17 cellular contexts compared by ENCODE assay signal in the genomic region with DNA sequence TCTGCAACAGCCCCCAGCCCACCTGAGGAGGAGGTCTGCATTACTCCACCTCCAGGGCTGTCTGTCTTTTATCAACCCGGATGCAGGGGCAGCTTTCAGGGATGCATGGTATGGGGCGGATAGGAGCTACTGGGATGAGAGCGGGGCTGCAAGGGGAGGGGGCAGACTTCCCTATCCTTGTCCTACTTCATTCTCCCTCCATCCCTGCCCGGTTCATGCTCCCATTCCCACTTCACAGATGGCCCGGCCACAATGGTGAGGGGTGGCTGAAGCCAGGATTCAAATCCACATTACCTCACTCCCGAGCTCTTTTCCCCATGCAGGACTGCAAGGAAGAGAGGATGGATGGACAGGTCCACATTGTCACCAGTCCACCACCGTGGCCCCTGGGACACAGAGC. TPM values are rescaled to one million over a fixed set of nuclear protein-coding genes. Genes with fewer than 3 reads are reported as not detected.
DNase-seq lines count a peak whose midpoint lies in the region; ATAC-seq and TF ChIP-seq lines count a peak whose summit lies in the region.
"Had no signal": no experiment of that assay in that cellular context is flagged by ENCODE, and none has a peak within 500 bp of the region (broad histone marks: within the 10 kb centered on the region; RNA-seq: fewer than 3 reads in every experiment).

No MANE protein-coding gene starts in this region.

- no peak overlapping the region for H3K4me3 Mint-ChIP-seq in activated CD4-positive, alpha-beta T cell treated with anti-CD3 and anti-CD28 coated beads, Interleukin-2, amount 10 ng/mL, durations not matched to agents 24 days and 14 days
- H3K4me3 Mint-ChIP-seq in chondrocyte (ENCODE audit: unreplicated experiment), result no peak overlapping the region

- no peak overlapping the region for H3K27ac Mint-ChIP-seq in activated CD4-positive, alpha-beta T cell treated with anti-CD3 and anti-CD28 coated beads, Interleukin-2, amount 10 ng/mL, durations not matched to agents 24 days and 14 days
- H3K27ac Mint-ChIP-seq in chondrocyte (ENCODE audit: unreplicated experiment), result no peak overlapping the region

- peaks cover 6% of the 10 kb centered on the region for H3K9me3 Mint-ChIP-seq in activated CD4-positive, alpha-beta T cell treated with anti-CD3 and anti-CD28 coated beads, Interleukin-2, amount 10 ng/mL, durations not matched to agents 24 days and 14 days
- peaks cover 29% of the 10 kb centered on the region for H3K9me3 Mint-ChIP-seq in chondrocyte (ENCODE audit: low read depth)

- H3K4me1 Mint-ChIP-seq in activated CD4-positive, alpha-beta T cell treated with anti-CD3 and anti-CD28 coated beads, Interleukin-2, amount 10 ng/mL, durations not matched to agents 24 days and 14 days, result no peaks in the 10 kb centered on the region
- H3K4me1 Mint-ChIP-seq in chondrocyte (ENCODE audit: low read depth), result no peaks in the 10 kb centered on the region

- 76 to 82% methylated on average over 7 of the region's 7 CpGs for WGBS in lung, 2 donors
- 71 to 84% methylated on average over 7 of the region's 7 CpGs for WGBS in testis, 2 donors

- H3K36me3 ChIP-seq in lung (ENCODE audit: control insufficient read depth in 2 of 2, insufficient read depth in 2 of 2, low read length in 2 of 2) (no peaks in the 10 kb centered on the region), testis (ENCODE audit: low read depth, missing control alignments) (no peaks in the 10 kb centered on the region)
- H3K36me3 ChIP-seq: BLaER1 had no signal

- H3K4me3 ChIP-seq in lung (no peak overlapping the region), testis (no peak overlapping the region)
- H3K4me3 ChIP-seq: BLaER1 had no signal

- intact Hi-C loops in activated CD4-positive, alpha-beta T cell treated with anti-CD3 and anti-CD28 coated beads, Interleukin-2, amount 10 ng/mL, durations not matched to agents 24 days and 14 days (cut with micrococcal nuclease), result no loop called here
- intact Hi-C loops in testis (cut with DNase I; ENCODE audit: low total_unique reads), result no loop called here

- TF ChIP-seq POLR2A in testis (IDR thresholded peaks at IDR 0.05), result no peak

- H3K4me1 ChIP-seq in lung (ENCODE audit: control insufficient read depth in 2 of 2, insufficient read depth in 2 of 2, low read length in 2 of 2), result no peaks in the 10 kb centered on the region
- no peaks in the 10 kb centered on the region for H3K4me1 ChIP-seq in testis

- TF ChIP-seq CTCF in chondrocyte (IDR thresholded peaks at IDR 0.05), result no peak
- no peak for TF ChIP-seq CTCF in lung (IDR thresholded peaks at IDR 0.05; ENCODE audit: control extremely low read depth, extremely low read depth)
- no peak for TF ChIP-seq CTCF in testis (IDR thresholded peaks at IDR 0.05)

- no peaks in the 10 kb centered on the region for H3K27me3 Mint-ChIP-seq in activated CD4-positive, alpha-beta T cell treated with anti-CD3 and anti-CD28 coated beads, Interleukin-2, amount 10 ng/mL, durations not matched to agents 24 days and 14 days
- peaks cover 1% of the 10 kb centered on the region for H3K27me3 Mint-ChIP-seq in chondrocyte (ENCODE audit: low read depth)

- DNase-seq in activated CD4-positive, alpha-beta T cell treated with anti-CD3 and anti-CD28 coated beads, Interleukin-2, amount 10 ng/mL, durations not matched to agents 24 days and 14 days, result peak; percentile 27
- no peak for DNase-seq in activated CD4-positive, alpha-beta T cell treated with anti-CD3 and anti-CD28 coated beads for 4 hours
- DNase-seq in chondrocyte (ENCODE audit: low spot score) (peak; percentile 58), lung (ENCODE audit: low spot score) (peak; percentile 22), testis (peak; percentile 7), NCI-H69 (lab: John Stamatoyannopoulos, UW) (no peak)
- no peak for DNase-seq in activated naive CD4-positive, alpha-beta T cell treated with Interleukin-2 at 50 U/mL for 16 hours
- DNase-seq: GF-D8, H7, IMR-90, NCI-H187 treated with DMSO at 0.1 percent for 48 hours, NCI-H446 treated with DMSO at 0.1 percent for 48 hours, NCI-H82 had no signal

- H3K27me3 ChIP-seq in lung (ENCODE audit: control insufficient read depth, insufficient read depth) (no peaks in the 10 kb centered on the region), testis (no peaks in the 10 kb centered on the region)
- H3K27me3 ChIP-seq: BLaER1 had no signal

- ATAC-seq in lung (ENCODE audit: insufficient read depth, low FRiP score), result no peak
- ATAC-seq in HG03039 (IDR thresholded peaks at IDR 0.05; ENCODE audit: unreplicated experiment), result no peak

- H3K27ac ChIP-seq in lung (ENCODE audit: low read depth in 1 of 2, low read length in 1 of 2), result no peak overlapping the region
- H3K27ac ChIP-seq in testis, result no peak overlapping the region
- H3K27ac ChIP-seq: 22Rv1, BLaER1 had no signal

- peaks cover 0 to 8% of the 10 kb centered on the region in 2 donors for H3K9me3 ChIP-seq in lung (ENCODE audit: control insufficient read depth in 2 of 2, insufficient read depth in 1 of 2, low read length in 1 of 2)
- H3K9me3 ChIP-seq in testis, result no peaks in the 10 kb centered on the region

- H3K36me3 Mint-ChIP-seq in activated CD4-positive, alpha-beta T cell treated with anti-CD3 and anti-CD28 coated beads, Interleukin-2, amount 10 ng/mL, durations not matched to agents 24 days and 14 days (ENCODE audit: low read depth), result no peaks in the 10 kb centered on the region
- H3K36me3 Mint-ChIP-seq in chondrocyte (ENCODE audit: low read depth), result no peaks in the 10 kb centered on the region

RNA-seq across cellular contexts. Expression of gene VSTM2B, which starts 40.5 kb away (rescaled TPM):
- not detected in 2 replicates for total RNA-seq in activated CD4-positive, alpha-beta T cell treated with anti-CD3 and anti-CD28 coated beads, Interleukin-2, amount 10 ng/mL, durations not matched to agents 24 days and 14 days
- total RNA-seq in chondrocyte (not detected in 3 replicates), lung (not detected), testis (under 1 TPM in 1 of 2 donors, not detected in 1; 0.62 TPM)
- polyA plus RNA-seq in lung (not detected), testis (ENCODE audit: insufficient read depth, low read depth, low replicate concordance) (0.50 TPM)
- total RNA-seq: IMR-90, LHCN-M2 had no signal
- polyA plus RNA-seq: IMR-90 had no signal

Comparison
In these comparisons a context has a peak if more than half of its experiments do, and no peak if none do; other contexts are left out.
1. DNase-seq: peak in activated CD4-positive, alpha-beta T cell treated with anti-CD3 and anti-CD28 coated beads, Interleukin-2, amount 10 ng/mL, durations not matched to agents 24 days and 14 days (single experiment), chondrocyte (single experiment), lung (single experiment) and testis (single experiment); none in activated CD4-positive, alpha-beta T cell treated with anti-CD3 and anti-CD28 coated beads for 4 hours (0 of 2), activated naive CD4-positive, alpha-beta T cell treated with Interleukin-2 at 50 U/mL for 16 hours (single experiment) and NCI-H69 (single experiment).